1 cellular context compared by ENCODE assay signal in the genomic region with DNA sequence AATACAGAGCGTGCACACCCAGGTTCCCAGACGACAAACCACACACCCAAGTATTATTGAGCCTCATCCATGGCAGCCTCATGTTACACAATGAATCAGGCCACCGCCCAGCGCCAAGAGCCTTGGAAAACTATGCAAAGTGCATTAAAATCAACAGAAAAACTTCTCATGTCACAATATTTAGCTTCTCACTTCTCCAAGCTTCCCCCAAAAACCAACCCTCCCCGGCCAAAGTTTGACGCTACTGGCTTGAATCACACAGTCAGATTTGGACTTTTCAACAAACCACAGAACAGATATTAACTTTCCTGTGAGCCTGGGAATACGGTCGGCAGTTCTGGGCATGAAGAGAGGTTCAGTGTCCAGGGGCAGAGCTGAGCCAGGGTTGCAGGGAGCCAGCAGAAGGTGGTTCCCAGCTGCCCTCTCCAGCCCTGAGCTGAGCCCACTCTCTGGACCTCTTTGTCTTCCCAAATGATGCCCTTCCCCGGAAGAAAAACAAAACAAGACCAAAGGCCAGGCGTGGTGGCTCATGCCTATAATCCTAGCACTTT.
TF ChIP-seq lines count a peak whose summit lies in the region.

No MANE protein-coding gene starts in this region.

TF ChIP-seq in WTC11, 78 proteins besides CTCF, POLR2A, EP300 and RAD21 (continued from another document):
- TF ChIP-seq, protein P1, sequence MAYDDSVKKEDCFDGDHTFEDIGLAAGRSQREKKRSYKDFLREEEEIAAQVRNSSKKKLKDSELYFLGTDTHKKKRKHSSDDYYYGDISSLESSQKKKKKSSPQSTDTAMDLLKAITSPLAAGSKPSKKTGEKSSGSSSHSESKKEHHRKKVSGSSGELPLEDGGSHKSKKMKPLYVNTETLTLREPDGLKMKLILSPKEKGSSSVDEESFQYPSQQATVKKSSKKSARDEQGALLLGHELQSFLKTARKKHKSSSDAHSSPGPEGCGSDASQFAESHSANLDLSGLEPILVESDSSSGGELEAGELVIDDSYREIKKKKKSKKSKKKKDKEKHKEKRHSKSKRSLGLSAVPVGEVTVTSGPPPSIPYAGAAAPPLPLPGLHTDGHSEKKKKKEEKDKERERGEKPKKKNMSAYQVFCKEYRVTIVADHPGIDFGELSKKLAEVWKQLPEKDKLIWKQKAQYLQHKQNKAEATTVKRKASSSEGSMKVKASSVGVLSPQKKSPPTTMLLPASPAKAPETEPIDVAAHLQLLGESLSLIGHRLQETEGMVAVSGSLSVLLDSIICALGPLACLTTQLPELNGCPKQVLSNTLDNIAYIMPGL (CRISPR knock-in tag; IDR thresholded peaks at IDR 0.05), result no peak
- TF ChIP-seq, protein P2, sequence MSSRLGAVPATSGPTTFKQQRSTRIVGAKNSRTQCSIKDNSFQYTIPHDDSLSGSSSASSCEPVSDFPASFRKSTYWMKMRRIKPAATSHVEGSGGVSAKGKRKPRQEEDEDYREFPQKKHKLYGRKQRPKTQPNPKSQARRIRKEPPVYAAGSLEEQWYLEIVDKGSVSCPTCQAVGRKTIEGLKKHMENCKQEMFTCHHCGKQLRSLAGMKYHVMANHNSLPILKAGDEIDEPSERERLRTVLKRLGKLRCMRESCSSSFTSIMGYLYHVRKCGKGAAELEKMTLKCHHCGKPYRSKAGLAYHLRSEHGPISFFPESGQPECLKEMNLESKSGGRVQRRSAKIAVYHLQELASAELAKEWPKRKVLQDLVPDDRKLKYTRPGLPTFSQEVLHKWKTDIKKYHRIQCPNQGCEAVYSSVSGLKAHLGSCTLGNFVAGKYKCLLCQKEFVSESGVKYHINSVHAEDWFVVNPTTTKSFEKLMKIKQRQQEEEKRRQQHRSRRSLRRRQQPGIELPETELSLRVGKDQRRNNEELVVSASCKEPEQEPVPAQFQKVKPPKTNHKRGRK (CRISPR knock-in tag; IDR thresholded peaks at IDR 0.05; ENCODE audit: borderline replicate concordance), result no peak
- TF ChIP-seq SOX15 (CRISPR knock-in tag; IDR thresholded peaks at IDR 0.05) (no peak), ZNF219 (CRISPR knock-in tag; IDR thresholded peaks at IDR 0.05; ENCODE audit: borderline replicate concordance) (no peak), CREB1 (CRISPR knock-in tag; IDR thresholded peaks at IDR 0.05) (no peak), NR2C2 (CRISPR knock-in tag; IDR thresholded peaks at IDR 0.05) (no peak), CREM (CRISPR knock-in tag; IDR thresholded peaks at IDR 0.05) (no peak), TEAD1 (CRISPR knock-in tag; IDR thresholded peaks at IDR 0.05) (no peak), RORB (CRISPR knock-in tag; IDR thresholded peaks at IDR 0.05) (no peak), ELF4 (CRISPR knock-in tag; IDR thresholded peaks at IDR 0.05; ENCODE audit: low read depth) (no peak), TP53 (CRISPR knock-in tag; IDR thresholded peaks at IDR 0.05) (no peak), IRF2 (CRISPR knock-in tag; IDR thresholded peaks at IDR 0.05; ENCODE audit: borderline replicate concordance, low read depth) (no peak)
- TF ChIP-seq, protein P3, sequence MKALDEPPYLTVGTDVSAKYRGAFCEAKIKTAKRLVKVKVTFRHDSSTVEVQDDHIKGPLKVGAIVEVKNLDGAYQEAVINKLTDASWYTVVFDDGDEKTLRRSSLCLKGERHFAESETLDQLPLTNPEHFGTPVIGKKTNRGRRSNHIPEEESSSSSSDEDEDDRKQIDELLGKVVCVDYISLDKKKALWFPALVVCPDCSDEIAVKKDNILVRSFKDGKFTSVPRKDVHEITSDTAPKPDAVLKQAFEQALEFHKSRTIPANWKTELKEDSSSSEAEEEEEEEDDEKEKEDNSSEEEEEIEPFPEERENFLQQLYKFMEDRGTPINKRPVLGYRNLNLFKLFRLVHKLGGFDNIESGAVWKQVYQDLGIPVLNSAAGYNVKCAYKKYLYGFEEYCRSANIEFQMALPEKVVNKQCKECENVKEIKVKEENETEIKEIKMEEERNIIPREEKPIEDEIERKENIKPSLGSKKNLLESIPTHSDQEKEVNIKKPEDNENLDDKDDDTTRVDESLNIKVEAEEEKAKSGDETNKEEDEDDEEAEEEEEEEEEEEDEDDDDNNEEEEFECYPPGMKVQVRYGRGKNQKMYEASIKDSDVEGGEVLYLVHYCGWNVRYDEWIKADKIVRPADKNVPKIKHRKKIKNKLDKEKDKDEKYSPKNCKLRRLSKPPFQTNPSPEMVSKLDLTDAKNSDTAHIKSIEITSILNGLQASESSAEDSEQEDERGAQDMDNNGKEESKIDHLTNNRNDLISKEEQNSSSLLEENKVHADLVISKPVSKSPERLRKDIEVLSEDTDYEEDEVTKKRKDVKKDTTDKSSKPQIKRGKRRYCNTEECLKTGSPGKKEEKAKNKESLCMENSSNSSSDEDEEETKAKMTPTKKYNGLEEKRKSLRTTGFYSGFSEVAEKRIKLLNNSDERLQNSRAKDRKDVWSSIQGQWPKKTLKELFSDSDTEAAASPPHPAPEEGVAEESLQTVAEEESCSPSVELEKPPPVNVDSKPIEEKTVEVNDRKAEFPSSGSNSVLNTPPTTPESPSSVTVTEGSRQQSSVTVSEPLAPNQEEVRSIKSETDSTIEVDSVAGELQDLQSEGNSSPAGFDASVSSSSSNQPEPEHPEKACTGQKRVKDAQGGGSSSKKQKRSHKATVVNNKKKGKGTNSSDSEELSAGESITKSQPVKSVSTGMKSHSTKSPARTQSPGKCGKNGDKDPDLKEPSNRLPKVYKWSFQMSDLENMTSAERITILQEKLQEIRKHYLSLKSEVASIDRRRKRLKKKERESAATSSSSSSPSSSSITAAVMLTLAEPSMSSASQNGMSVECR (CRISPR knock-in tag; IDR thresholded peaks at IDR 0.05; ENCODE audit: borderline replicate concordance), result no peak
- TF ChIP-seq, protein P4, sequence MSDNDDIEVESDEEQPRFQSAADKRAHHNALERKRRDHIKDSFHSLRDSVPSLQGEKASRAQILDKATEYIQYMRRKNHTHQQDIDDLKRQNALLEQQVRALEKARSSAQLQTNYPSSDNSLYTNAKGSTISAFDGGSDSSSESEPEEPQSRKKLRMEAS (CRISPR knock-in tag; IDR thresholded peaks at IDR 0.05), result no peak
- TF ChIP-seq, protein P5, sequence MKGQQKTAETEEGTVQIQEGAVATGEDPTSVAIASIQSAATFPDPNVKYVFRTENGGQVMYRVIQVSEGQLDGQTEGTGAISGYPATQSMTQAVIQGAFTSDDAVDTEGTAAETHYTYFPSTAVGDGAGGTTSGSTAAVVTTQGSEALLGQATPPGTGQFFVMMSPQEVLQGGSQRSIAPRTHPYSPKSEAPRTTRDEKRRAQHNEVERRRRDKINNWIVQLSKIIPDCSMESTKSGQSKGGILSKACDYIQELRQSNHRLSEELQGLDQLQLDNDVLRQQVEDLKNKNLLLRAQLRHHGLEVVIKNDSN (CRISPR knock-in tag; IDR thresholded peaks at IDR 0.05), result no peak
- TF ChIP-seq, protein P6, sequence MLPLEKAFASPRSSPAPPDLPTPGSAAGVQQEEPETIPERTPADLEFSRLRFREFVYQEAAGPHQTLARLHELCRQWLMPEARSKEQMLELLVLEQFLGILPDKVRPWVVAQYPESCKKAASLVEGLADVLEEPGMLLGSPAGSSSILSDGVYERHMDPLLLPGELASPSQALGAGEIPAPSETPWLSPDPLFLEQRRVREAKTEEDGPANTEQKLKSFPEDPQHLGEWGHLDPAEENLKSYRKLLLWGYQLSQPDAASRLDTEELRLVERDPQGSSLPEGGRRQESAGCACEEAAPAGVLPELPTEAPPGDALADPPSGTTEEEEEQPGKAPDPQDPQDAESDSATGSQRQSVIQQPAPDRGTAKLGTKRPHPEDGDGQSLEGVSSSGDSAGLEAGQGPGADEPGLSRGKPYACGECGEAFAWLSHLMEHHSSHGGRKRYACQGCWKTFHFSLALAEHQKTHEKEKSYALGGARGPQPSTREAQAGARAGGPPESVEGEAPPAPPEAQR (CRISPR knock-in tag; IDR thresholded peaks at IDR 0.05), result no peak
